In the genomic region with DNA sequence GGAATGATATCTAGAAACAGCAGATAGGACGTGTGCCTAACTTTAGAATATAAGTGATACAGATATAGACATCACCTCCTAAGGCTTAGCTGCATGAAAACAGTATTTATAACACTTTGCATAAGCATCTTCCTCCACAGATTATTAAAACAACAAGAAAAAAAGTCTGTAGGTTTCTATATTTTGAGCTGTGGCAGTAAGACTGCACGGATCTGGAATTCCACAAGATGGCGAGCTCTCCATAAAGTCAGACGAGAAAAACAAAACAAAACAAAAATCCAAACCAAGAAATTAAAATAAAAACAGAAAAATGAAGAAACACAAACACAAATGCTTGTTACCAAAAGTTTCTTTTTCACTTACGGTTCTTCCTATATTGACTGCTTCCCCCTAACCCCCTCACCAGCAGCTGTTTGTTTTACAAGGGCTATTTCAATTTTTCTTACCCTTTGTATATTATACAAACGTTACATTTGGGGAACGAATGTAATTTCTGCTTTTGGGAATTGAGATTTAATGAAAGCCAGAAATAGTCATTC, we compare ENCODE assay signal across 8 cellular contexts.
DNase-seq lines count a peak whose midpoint lies in the region; ATAC-seq and TF ChIP-seq lines count a peak whose summit lies in the region.

No MANE protein-coding gene starts in this region.

- ATAC-seq in GM19328 (IDR thresholded peaks at IDR 0.05; ENCODE audit: unreplicated experiment) (peak; percentile 25), HG03521 (IDR thresholded peaks at IDR 0.05; ENCODE audit: unreplicated experiment) (no peak)
- ATAC-seq in activated CD4-positive, CD25-positive, alpha-beta regulatory T cell treated with anti-CD3 and anti-CD28 coated beads, Interleukin-2, amount 50 U/mL, for 24 hours = no peak

- TF ChIP-seq CTCF in cardiac fibroblast (IDR thresholded peaks at IDR 0.05; ENCODE audit: low read depth, low read length) = peak; percentile 69

- peak overlapping the region in 1 of 2 donors; percentile 13 for H3K4me3 ChIP-seq in cardiac fibroblast (replicated peaks in 1 of 2; ENCODE audit: low read depth in 2 of 2, low read length in 2 of 2)

- DNase-seq in COLO829 (ENCODE audit: low spot score) = peak; percentile 35
- peak; percentile 37 for DNase-seq in NCI-H226
- peak; percentile 72 to 77 for DNase-seq in cardiac fibroblast (ENCODE audit: low read depth in 2 of 2)
- peak; percentile 26 for DNase-seq in middle frontal gyrus (ENCODE audit: extremely low spot score, low spot score)
- no peak for DNase-seq in iPS-NIHi7 (ENCODE audit: extremely low spot score)
